ENCODE assay signal across 14 cellular contexts in genomic region chr1:174131032-174131638, GRCh38.
"Had no signal": no experiment of that assay in that cellular context is flagged by ENCODE, and none has a peak within 500 bp of the region (broad histone marks: within the 10 kb centered on the region; RNA-seq: fewer than 3 reads in every experiment).

No MANE protein-coding gene starts in this region.

- H3K27me3 Mint-ChIP-seq: effector memory CD8-positive, alpha-beta T cell; type B pancreatic cell had no signal

- H3K4me3 ChIP-seq: lower lobe of right lung, psoas muscle, right lobe of liver had no signal

- H3K4me3 Mint-ChIP-seq: activated naive CD4-positive, alpha-beta T cell treated with anti-CD3 and anti-CD28 coated beads, Interleukin-2, amount 50 U/mL, for 24 hours; brain; effector memory CD8-positive, alpha-beta T cell; T-helper 1 cell treated with Interleukin-12 subunit alpha and Interleukin-12 subunit beta and Interleukin-4 antibody, amounts not matched to agents 30 μg/mL and 1 μg/mL, for 36 hours; type B pancreatic cell had no signal

- H3K27me3 ChIP-seq: right lobe of liver had no signal

- H3K27ac Mint-ChIP-seq: activated naive CD4-positive, alpha-beta T cell treated with anti-CD3 and anti-CD28 coated beads, Interleukin-2, amount 50 U/mL, for 24 hours; activated T-helper 2 cell treated with anti-CD3 and anti-CD28 coated beads, Interferon-gamma antibody, Interleukin-2, Interleukin-4, amounts not matched to agents 10 μg/mL and 5 μg/mL and 100 μg/mL, durations not matched to agents 14 hours and 24 hours and 36 hours; brain; effector memory CD8-positive, alpha-beta T cell; naive thymus-derived CD8-positive, alpha-beta T cell; T-helper 1 cell treated with Interleukin-12 subunit alpha and Interleukin-12 subunit beta and Interleukin-4 antibody, amounts not matched to agents 30 μg/mL and 1 μg/mL, for 36 hours; type B pancreatic cell had no signal

- H3K9me3 Mint-ChIP-seq: activated T-helper 2 cell treated with anti-CD3 and anti-CD28 coated beads, Interferon-gamma antibody, Interleukin-2, Interleukin-4, amounts not matched to agents 10 μg/mL and 5 μg/mL and 100 μg/mL, durations not matched to agents 14 hours and 24 hours and 36 hours; effector memory CD8-positive, alpha-beta T cell; type B pancreatic cell had no signal

- H3K36me3 ChIP-seq: lower lobe of right lung, right lobe of liver had no signal

- H3K4me1 Mint-ChIP-seq: activated naive CD4-positive, alpha-beta T cell treated with anti-CD3 and anti-CD28 coated beads, Interleukin-2, amount 50 U/mL, for 24 hours; brain had no signal

- DNase-seq: effector memory CD8-positive, alpha-beta T cell; left cardiac atrium; lower lobe of right lung; midbrain; naive thymus-derived CD8-positive, alpha-beta T cell; psoas muscle; right lobe of liver; stimulated activated CD4-positive, alpha-beta T cell treated with anti-CD3 and anti-CD28 coated beads, Interleukin-2, amount 100 ng/mL, for 24 hours; stimulated activated naive CD4-positive, alpha-beta T cell treated with Interleukin-2 at 50 U/mL for 16 hours had no signal

- H3K9me3 ChIP-seq: psoas muscle, right lobe of liver had no signal

- H3K27ac ChIP-seq: lower lobe of right lung, psoas muscle, right lobe of liver had no signal

- H3K4me1 ChIP-seq: lower lobe of right lung, psoas muscle, right lobe of liver had no signal

- H3K36me3 Mint-ChIP-seq: brain, type B pancreatic cell had no signal
